ENCODE assay signal across 9 cellular contexts in genomic region chr19:57282011-57282636, GRCh38. TPM values are rescaled to one million over a fixed set of nuclear protein-coding genes. Genes with fewer than 3 reads are reported as not detected.
DNase-seq lines count a peak whose midpoint lies in the region; ATAC-seq, FAIRE-seq and TF ChIP-seq lines count a peak whose summit lies in the region.
"Had no signal": no experiment of that assay in that cellular context is flagged by ENCODE, and none has a peak within 500 bp of the region (broad histone marks: within the 10 kb centered on the region; RNA-seq: fewer than 3 reads in every experiment).

No MANE protein-coding gene starts in this region.

- no peaks in the 10 kb centered on the region for H3K9me3 Mint-ChIP-seq in CD8-positive, alpha-beta memory T cell
- H3K9me3 Mint-ChIP-seq in naive thymus-derived CD8-positive, alpha-beta T cell, result peaks cover 0 to 23% (median 3%) of the 10 kb centered on the region in 9 donors

- CTCF ChIA-PET in CD8-positive, alpha-beta memory T cell (lab: Charles Lee), result no interaction called here
- CTCF ChIA-PET in IMR-90 (lab: Yijun Ruan, JAX) (no interaction called here), mammary epithelial cell (lab: Charles Lee; ENCODE audit: low non-redundant PET) (no interaction called here)

- POLR2A ChIA-PET in CD8-positive, alpha-beta memory T cell (lab: Charles Lee), result no interaction called here
- POLR2A ChIA-PET in IMR-90 (lab: Charles Lee; ENCODE audit: unreplicated experiment), result no interaction called here
- POLR2A ChIA-PET in naive thymus-derived CD8-positive, alpha-beta T cell (lab: Charles Lee), result interaction anchor here (0.7 to 1.5 kb wide), 2 partner anchors 218 to 720 kb away, joined by 4 read pairs; partner anchors contain the start of genes ZNF606 and ZNF773

- no peak overlapping the region for H3K27ac ChIP-seq in CD8-positive, alpha-beta memory T cell (ENCODE audit: low read depth, low read length)
- H3K27ac ChIP-seq in IMR-90 (ENCODE audit: insufficient read depth, low read length) (no peak overlapping the region), mammary epithelial cell (ENCODE audit: insufficient read depth, low read depth, low read length) (peak overlapping the region; percentile 97)

- H3K4me2 ChIP-seq in IMR-90 (ENCODE audit: low read depth, low read length) (peak overlapping the region; percentile 60), mammary epithelial cell (ENCODE audit: insufficient read depth, low read depth, low read length) (peak overlapping the region; percentile 85)

- TF ChIP-seq CTCF in IMR-90 (conservative IDR thresholded peaks at IDR 0.05; ENCODE audit: low read depth, low read length), result no peak
- TF ChIP-seq CTCF in mammary epithelial cell (conservative IDR thresholded peaks at IDR 0.05 in 1 of 2, IDR thresholded peaks at IDR 0.05 in 1 of 2; ENCODE audit: extremely low read depth in 1 of 2, insufficient read depth in 1 of 2, low read depth in 1 of 2, low read length in 2 of 2), result no peak

- peaks cover 32% of the 10 kb centered on the region for H3K4me1 ChIP-seq in CD8-positive, alpha-beta memory T cell (ENCODE audit: insufficient read depth, low read length)
- H3K4me1 ChIP-seq in IMR-90 (ENCODE audit: control insufficient read depth, insufficient read depth, low read length) (peaks cover 5% of the 10 kb centered on the region), mammary epithelial cell (ENCODE audit: insufficient read depth, low read length) (peaks cover 42% of the 10 kb centered on the region)

- H3K14ac ChIP-seq in IMR-90 (replicated peaks; ENCODE audit: low read depth, low read length), result no peak overlapping the region

- in situ Hi-C loops in IMR-90 (cut with MboI; ENCODE audit: low sequenced_read_pairs), result no loop called here
- in situ Hi-C loops in mammary epithelial cell (cut with MboI; ENCODE audit: low sequenced_read_pairs in 2 of 2), result no loop called here

- H3K36me3 Mint-ChIP-seq in CD8-positive, alpha-beta memory T cell, result peaks cover 23 to 53% (median 24%) of the 10 kb centered on the region in 3 donors
- H3K36me3 Mint-ChIP-seq in naive thymus-derived CD8-positive, alpha-beta T cell, result peaks cover 17 to 50% (median 44%) of the 10 kb centered on the region in 3 donors

- peak overlapping the region; percentile 54; the same call in 1 of the 2 replicates for H3K23ac ChIP-seq in IMR-90 (ENCODE audit: low read depth, low read length)

- no peak for DNase-seq in CD8-positive, alpha-beta memory T cell
- DNase-seq in IMR-90 (no peak), mammary epithelial cell (peak; percentile 93), HTR-8/SVneo (ENCODE audit: insufficient read length, low spot score) (no peak), DMS114 treated with DMSO at 0.1 percent for 48 hours (lab: John Stamatoyannopoulos, UW; ENCODE audit: unreplicated experiment) (no peak), posterior vena cava (ENCODE audit: low spot score) (no peak), medulla oblongata (ENCODE audit: extremely low spot score) (no peak)
- DNase-seq in naive thymus-derived CD8-positive, alpha-beta T cell, result no peak
- DNase-seq: dermis blood vessel endothelial cell had no signal

- no peak overlapping the region for H2BK20ac ChIP-seq in IMR-90 (ENCODE audit: low read depth, low read length)

- H3K4me3 ChIP-seq in CD8-positive, alpha-beta memory T cell (ENCODE audit: low read length), result peak overlapping the region; percentile 1
- H3K4me3 ChIP-seq in IMR-90 (ENCODE audit: insufficient read depth, low read depth, low read length), result no peak overlapping the region
- H3K4me3 ChIP-seq in mammary epithelial cell (replicated peaks in 1 of 3; ENCODE audit: insufficient read depth in 1 of 3, low read depth in 2 of 3, low read length in 3 of 3), result peak overlapping the region; percentile 1 to 48 (median 40)

- H3K79me2 ChIP-seq in mammary epithelial cell (ENCODE audit: insufficient read depth, low read length), result peaks cover 67% of the 10 kb centered on the region

- BruUV-seq in IMR-90 (replicated peaks; lab: Mats Ljungman, UMichigan) (no TSS peak), mammary epithelial cell (replicated peaks; lab: Mats Ljungman, UMichigan) (TSS peak; percentile 30)

- H3K36me3 ChIP-seq in CD8-positive, alpha-beta memory T cell (ENCODE audit: insufficient read depth, low read length), result peaks cover 21% of the 10 kb centered on the region
- H3K36me3 ChIP-seq in IMR-90 (ENCODE audit: control insufficient read depth, insufficient read depth, low read length) (peaks cover 31% of the 10 kb centered on the region), mammary epithelial cell (ENCODE audit: insufficient read depth, low read length) (peaks cover 22% of the 10 kb centered on the region)

- intact Hi-C loops in IMR-90 (cut with micrococcal nuclease), result loop anchor here (10.0 kb wide), 1 partner anchor 177 kb away; no protein-coding TSS in a partner anchor
- intact Hi-C loops in mammary epithelial cell (cut with micrococcal nuclease), result loop anchor here (1.0 to 5.0 kb wide), 2 partner anchors 20 to 180 kb away; no protein-coding TSS in a partner anchor
- intact Hi-C loops in posterior vena cava (cut with DNase I), result no loop called here

- no peaks in the 10 kb centered on the region for H3K9me3 ChIP-seq in CD8-positive, alpha-beta memory T cell (ENCODE audit: low read length)
- no peaks in the 10 kb centered on the region for H3K9me3 ChIP-seq in IMR-90 (ENCODE audit: control insufficient read depth, insufficient read depth, low read length)
- H3K9me3 ChIP-seq in mammary epithelial cell (replicated peaks; ENCODE audit: insufficient read depth, low read length), result no peaks in the 10 kb centered on the region

- peak overlapping the region in 4 of 8 donors; percentile 36 to 88 (median 84) for H3K27ac Mint-ChIP-seq in CD8-positive, alpha-beta memory T cell
- H3K27ac Mint-ChIP-seq in naive thymus-derived CD8-positive, alpha-beta T cell, result peak overlapping the region in 9 of 10 donors; percentile 53 to 86 (median 73)

- 100% methylated on average over 1 of the region's 5 CpGs; no CpG with 5 or more reads in 1 of the 2 experiments for WGBS in IMR-90 (ENCODE audit: extremely low coverage in 2 of 2, insufficient read length in 1 of 2), 2 experiments
- 44% methylated on average over 5 of the region's 5 CpGs for WGBS in mammary epithelial cell (ENCODE audit: low coverage, missing lambda C conversion rate)

- H2BK120ac ChIP-seq in IMR-90 (ENCODE audit: low read depth, low read length), result no peak overlapping the region

- no peak for TF ChIP-seq POLR2A in IMR-90 (IDR thresholded peaks at IDR 0.05; ENCODE audit: low read depth, low read length)

- H2BK15ac ChIP-seq in IMR-90 (ENCODE audit: low read depth, low read length), result no peak overlapping the region

- no peak for FAIRE-seq in HTR-8/SVneo (lab: Jason Lieb, UNC)

- no peak overlapping the region for H3K4ac ChIP-seq in IMR-90 (ENCODE audit: low read depth, low read length)

- H3K9ac ChIP-seq in IMR-90 (ENCODE audit: low read depth, low read length), result no peak overlapping the region
- H3K9ac ChIP-seq in mammary epithelial cell (ENCODE audit: insufficient read depth, low read length), result peak overlapping the region; percentile 81

- H3K9me1 ChIP-seq in IMR-90 (ENCODE audit: insufficient read depth, low read length), result peaks cover 14% of the 10 kb centered on the region

- dilution Hi-C loops in IMR-90 (cut with HindIII; ENCODE audit: low sequenced_read_pairs, unreplicated experiment), result no loop called here
- dilution Hi-C loops in mammary epithelial cell (cut with HindIII; ENCODE audit: low sequenced_read_pairs), result loop anchor here (5.0 kb wide), 1 partner anchor 85 kb away; no protein-coding TSS in a partner anchor

- H2AK5ac ChIP-seq in IMR-90 (ENCODE audit: low read depth, low read length), result peak overlapping the region; percentile 5

- H2BK5ac ChIP-seq in IMR-90 (ENCODE audit: low read depth, low read length, poor library complexity, severe bottlenecking), result no peak overlapping the region

- H4K5ac ChIP-seq in IMR-90 (ENCODE audit: low read depth, low read length), result no peak overlapping the region

- peak overlapping the region in 4 of 7 donors; percentile 75 to 84 (median 76) for H3K4me3 Mint-ChIP-seq in CD8-positive, alpha-beta memory T cell
- peak overlapping the region in 3 of 10 donors; percentile 73 to 85 (median 74) for H3K4me3 Mint-ChIP-seq in naive thymus-derived CD8-positive, alpha-beta T cell

- ATAC-seq in IMR-90 (ENCODE audit: low read depth), result no peak
- ATAC-seq in naive thymus-derived CD8-positive, alpha-beta T cell, result no peak

- TF ChIP-seq RAD21 in IMR-90 (IDR thresholded peaks at IDR 0.05; ENCODE audit: low read length), result no peak

- peaks cover 38 to 60% (median 59%) of the 10 kb centered on the region in 3 donors for H3K4me1 Mint-ChIP-seq in CD8-positive, alpha-beta memory T cell
- H3K4me1 Mint-ChIP-seq in naive thymus-derived CD8-positive, alpha-beta T cell, result peaks cover 27 to 45% (median 37%) of the 10 kb centered on the region in 4 donors

- no peak overlapping the region for H4K8ac ChIP-seq in IMR-90 (ENCODE audit: low read depth in 2 of 2, low read length in 2 of 2)

- no peak overlapping the region for H2AK9ac ChIP-seq in IMR-90 (replicated peaks; ENCODE audit: low read depth, low read length, poor library complexity)

- H4K91ac ChIP-seq in IMR-90 (ENCODE audit: insufficient read depth, low read depth, low read length), result no peak overlapping the region

- H2AFZ ChIP-seq in IMR-90 (replicated peaks; ENCODE audit: low read length, poor library complexity), result no peak overlapping the region
- H2AFZ ChIP-seq in mammary epithelial cell (ENCODE audit: low read depth, low read length), result no peak overlapping the region

- H3K56ac ChIP-seq in IMR-90 (ENCODE audit: extremely low read depth, insufficient read depth, low read length), result no peak overlapping the region

- H3K27me3 Mint-ChIP-seq in CD8-positive, alpha-beta memory T cell, result no peaks in the 10 kb centered on the region
- no peaks in the 10 kb centered on the region for H3K27me3 Mint-ChIP-seq in naive thymus-derived CD8-positive, alpha-beta T cell

- H4K20me1 ChIP-seq in IMR-90 (ENCODE audit: insufficient read depth, low read length) (peaks cover 52% of the 10 kb centered on the region), mammary epithelial cell (ENCODE audit: insufficient read depth, low read length) (no peaks in the 10 kb centered on the region)

- peaks cover 9 to 60% of the 10 kb centered on the region in 2 experiments; a peak in 3 of 4 replicates for H3K79me1 ChIP-seq in IMR-90 (ENCODE audit: low read depth in 1 of 2, low read length in 2 of 2)

- no peaks in the 10 kb centered on the region for H3K27me3 ChIP-seq in CD8-positive, alpha-beta memory T cell (ENCODE audit: insufficient read depth, low read length, poor library complexity, severe bottlenecking)
- no peaks in the 10 kb centered on the region for H3K27me3 ChIP-seq in IMR-90 (ENCODE audit: control insufficient read depth, insufficient read depth, low read length)
- H3K27me3 ChIP-seq in mammary epithelial cell (ENCODE audit: insufficient read depth, low read length), result no peaks in the 10 kb centered on the region

- H3K18ac ChIP-seq in IMR-90 (ENCODE audit: low read depth, low read length), result no peak overlapping the region

RNA-seq across cellular contexts. Expression of gene ZNF460, which starts 1.8 kb away (rescaled TPM):
- 10 to 100 TPM; 45.5 to 52.0 TPM for total RNA-seq in CD8-positive, alpha-beta memory T cell
- polyA plus RNA-seq in CD8-positive, alpha-beta memory T cell, result 7.5 TPM
- 41.9 and 55.2 TPM in 2 replicates for total RNA-seq in IMR-90 (2012; rRNA removed)
- 3.2 and 3.6 TPM in 2 replicates for polyA plus RNA-seq in IMR-90 (2012; rRNA removed)
- 0.82 and 1.1 TPM in 2 replicates for polyA plus RNA-seq in IMR-90 (2012; cell fraction: cytosol; rRNA removed)
- 2.3 and 6.0 TPM in 2 replicates for polyA plus RNA-seq in IMR-90 (2012; cell fraction: nucleus; rRNA removed; ENCODE audit: low replicate concordance)
- 100 to 1,000 TPM in 1 of 2 donors, 10 to 100 TPM in 1; 75.0 to 158 TPM for total RNA-seq in mammary epithelial cell
- 15.2 TPM for polyA plus RNA-seq in mammary epithelial cell
- polyA minus RNA-seq in mammary epithelial cell, result 118 TPM
- total RNA-seq in naive thymus-derived CD8-positive, alpha-beta T cell, result 10 to 100 TPM; 74.4 to 85.3 TPM
- 1 to 10 TPM; 5.4 to 9.4 (median 6.0) TPM for polyA plus RNA-seq in naive thymus-derived CD8-positive, alpha-beta T cell
- total RNA-seq in posterior vena cava, result 10 to 100 TPM; 46.6 to 49.7 TPM

RNA-seq across cellular contexts. Expression of gene ZNF543, which starts 38.1 kb away (rescaled TPM):
- total RNA-seq in CD8-positive, alpha-beta memory T cell, result 1 to 10 TPM; 9.0 to 9.3 TPM
- polyA plus RNA-seq in CD8-positive, alpha-beta memory T cell, result 6.0 TPM
- total RNA-seq in IMR-90 (2012; rRNA removed) (8.3 and 9.0 TPM in 2 replicates), mammary epithelial cell (10 to 100 TPM in 1 of 2 donors, 1 to 10 TPM in 1; 7.4 to 15.2 TPM), posterior vena cava (1 to 10 TPM; 5.0 to 6.8 TPM)
- polyA plus RNA-seq in IMR-90 (2012; rRNA removed) (0.92 and 1.8 TPM in 2 replicates), mammary epithelial cell (2.0 TPM)
- polyA plus RNA-seq in IMR-90 (2012; cell fraction: cytosol; rRNA removed), result 0.51 and 0.57 TPM in 2 replicates
- polyA plus RNA-seq in IMR-90 (2012; cell fraction: nucleus; rRNA removed; ENCODE audit: low replicate concordance), result 0.27 and 0.71 TPM in 2 replicates
- polyA minus RNA-seq in mammary epithelial cell, result 2.2 TPM
- total RNA-seq in naive thymus-derived CD8-positive, alpha-beta T cell, result 10 to 100 TPM; 13.1 to 13.7 TPM
- 1 to 10 TPM in 2 of 3 donors, under 1 TPM in 1; 0.98 to 6.4 (median 2.7) TPM for polyA plus RNA-seq in naive thymus-derived CD8-positive, alpha-beta T cell

RNA-seq across cellular contexts. Expression of gene ZNF805, which starts 41.7 kb away (rescaled TPM):
- total RNA-seq in CD8-positive, alpha-beta memory T cell, result 10 to 100 TPM; 11.1 to 11.7 TPM
- 4.0 TPM for polyA plus RNA-seq in CD8-positive, alpha-beta memory T cell
- 26.1 and 32.3 TPM in 2 replicates for total RNA-seq in IMR-90 (2012; rRNA removed)
- polyA plus RNA-seq in IMR-90 (2012; rRNA removed), result 2.4 and 3.0 TPM in 2 replicates
- 0.84 and 1.3 TPM in 2 replicates for polyA plus RNA-seq in IMR-90 (2012; cell fraction: cytosol; rRNA removed)
- polyA plus RNA-seq in IMR-90 (2012; cell fraction: nucleus; rRNA removed; ENCODE audit: low replicate concordance), result 1.1 and 2.3 TPM in 2 replicates
- total RNA-seq in mammary epithelial cell, result 10 to 100 TPM; 13.5 to 37.5 TPM
- 4.3 TPM for polyA plus RNA-seq in mammary epithelial cell
- 7.9 TPM for polyA minus RNA-seq in mammary epithelial cell
- total RNA-seq in naive thymus-derived CD8-positive, alpha-beta T cell, result 10 to 100 TPM; 22.3 to 24.3 TPM
- 1 to 10 TPM; 3.2 to 3.8 (median 3.6) TPM for polyA plus RNA-seq in naive thymus-derived CD8-positive, alpha-beta T cell
- total RNA-seq in posterior vena cava, result 10 to 100 TPM; 12.9 to 15.5 TPM

RNA-seq across cellular contexts. Expression of gene AURKC, which starts 51.3 kb away (rescaled TPM):
- 1 to 10 TPM; 1.3 to 2.7 TPM for total RNA-seq in CD8-positive, alpha-beta memory T cell
- not detected for polyA plus RNA-seq in CD8-positive, alpha-beta memory T cell
- total RNA-seq in IMR-90 (2012; rRNA removed) (0.83 and 0.90 TPM in 2 replicates), mammary epithelial cell (1 to 10 TPM in 1 of 2 donors, under 1 TPM in 1; 0.33 to 1.2 TPM), posterior vena cava (1 to 10 TPM; 1.6 to 2.0 TPM)
- polyA plus RNA-seq in IMR-90 (2012; rRNA removed) (0.82 and 1.3 TPM in 2 replicates), mammary epithelial cell (0.32 TPM)
- polyA plus RNA-seq in IMR-90 (2012; cell fraction: cytosol; rRNA removed), result 0.53 and 0.66 TPM in 2 replicates
- 1.7 and 2.0 TPM in 2 replicates for polyA plus RNA-seq in IMR-90 (2012; cell fraction: nucleus; rRNA removed; ENCODE audit: low replicate concordance)
- polyA minus RNA-seq in mammary epithelial cell, result not detected
- 1 to 10 TPM; 1.0 to 2.0 TPM for total RNA-seq in naive thymus-derived CD8-positive, alpha-beta T cell
- polyA plus RNA-seq in naive thymus-derived CD8-positive, alpha-beta T cell, result not detected

Comparison
In these comparisons a context has a peak if more than half of its experiments do, and no peak if none do; other contexts are left out.
1. intact Hi-C loops: an anchor here in IMR-90 (10.0 kb wide) and mammary epithelial cell (1.0 to 5.0 kb wide); none called in posterior vena cava.